Comparison of ENCODE assay signal across 19 cellular contexts in genomic region chr16:80912651-80913050, GRCh38.
DNase-seq lines count a peak whose midpoint lies in the region; ATAC-seq, FAIRE-seq and TF ChIP-seq lines count a peak whose summit lies in the region.
"Had no signal": no experiment of that assay in that cellular context is flagged by ENCODE, and none has a peak within 500 bp of the region (broad histone marks: within the 10 kb centered on the region; RNA-seq: fewer than 3 reads in every experiment).

No MANE protein-coding gene starts in this region.

- H3K79me2 ChIP-seq in HepG2 (ENCODE audit: insufficient read depth, low read length) (no peaks in the 10 kb centered on the region), keratinocyte (ENCODE audit: control insufficient read depth, insufficient read depth, low read length) (no peaks in the 10 kb centered on the region), trophoblast cell (ENCODE audit: control insufficient read depth, insufficient read depth, low read length, poor library complexity) (no peaks in the 10 kb centered on the region)

- no peak overlapping the region for H2BK12ac ChIP-seq in trophoblast cell (ENCODE audit: low read length)

- no peak overlapping the region for H3K4ac ChIP-seq in trophoblast cell (ENCODE audit: low read depth, low read length)

- in situ Hi-C loops in HepG2 (cut with HindIII; ENCODE audit: extremely low pct_ligation_motif_present, low pct_unique_long_range_greater_than_20kb) = no loop called here

- no peak for DNase-seq in HepG2 (ENCODE audit: low spot score)
- no peak for DNase-seq in right lobe of liver
- no peak for DNase-seq in keratinocyte (ENCODE audit: low read depth, low spot score)
- DNase-seq in trophoblast cell = peak; percentile 40 to 55
- DNase-seq in HEK293T (ENCODE audit: extremely low spot score) = no peak
- DNase-seq in activated naive CD8-positive, alpha-beta T cell treated with anti-CD3 and anti-CD28 coated beads, Interleukin-2, amount 50 U/mL, for 24 hours = no peak
- DNase-seq: Caco-2; CD4-positive, CD25-positive, alpha-beta regulatory T cell; CD8-positive, alpha-beta T cell; DMS 273 treated with DMSO at 0.1 percent for 48 hours; DMS79 treated with DMSO at 0.1 percent for 48 hours; GF-D8; H9; HFFc6 had no signal

- TF ChIP-seq CTCF in HepG2 (CRISPR knock-in tag; IDR thresholded peaks at IDR 0.05) = no peak
- no peak for TF ChIP-seq CTCF in right lobe of liver (IDR thresholded peaks at IDR 0.05)
- TF ChIP-seq CTCF in keratinocyte (optimal IDR thresholded peaks at IDR 0.05 in 1 of 3, IDR thresholded peaks at IDR 0.05 in 1 of 3, conservative IDR thresholded peaks at IDR 0.05 in 1 of 3; ENCODE audit: extremely low read depth in 1 of 3, insufficient read depth in 2 of 3, low read length in 3 of 3) = no peak

- H3K18ac ChIP-seq in trophoblast cell (ENCODE audit: low read length) = no peak overlapping the region

- no peak overlapping the region for H3K27ac Mint-ChIP-seq in activated naive CD8-positive, alpha-beta T cell treated with anti-CD3 and anti-CD28 coated beads, Interleukin-2, amount 50 U/mL, for 24 hours
- H3K27ac Mint-ChIP-seq: CD4-positive, CD25-positive, alpha-beta regulatory T cell; CD8-positive, alpha-beta T cell; GM23338; H9; HFFc6 had no signal

- no peaks in the 10 kb centered on the region for H3K27me3 ChIP-seq in HepG2 (ENCODE audit: control insufficient read depth in 1 of 2, insufficient read depth in 2 of 2, low read length in 2 of 2)
- no peaks in the 10 kb centered on the region for H3K27me3 ChIP-seq in right lobe of liver
- H3K27me3 ChIP-seq in keratinocyte (ENCODE audit: control insufficient read depth, extremely low read depth, insufficient read depth, low read length) = peaks cover 3% of the 10 kb centered on the region
- H3K27me3 ChIP-seq in trophoblast cell (ENCODE audit: insufficient read depth, low read length) = no peaks in the 10 kb centered on the region

- POLR2A ChIA-PET in HepG2 (lab: Yijun Ruan, JAX) = no interaction called here
- POLR2A ChIA-PET in HEK293T (lab: Yijun Ruan, JAX) = no interaction called here

- H3K4me3 ChIP-seq in HepG2 (replicated peaks in 1 of 3; ENCODE audit: insufficient read depth in 1 of 3, low read depth in 2 of 3, low read length in 3 of 3) (no peak overlapping the region), right lobe of liver (no peak overlapping the region), keratinocyte (ENCODE audit: control insufficient read depth in 2 of 3, extremely low read depth in 1 of 3, insufficient read depth in 2 of 3, low read depth in 1 of 3, low read length in 3 of 3) (no peak overlapping the region), trophoblast cell (ENCODE audit: low read depth, low read length) (no peak overlapping the region)
- H3K4me3 ChIP-seq: GM23338 had no signal

- peaks cover 8% of the 10 kb centered on the region; the same call in 1 of the 2 replicates for H3K9me3 ChIP-seq in HepG2 (ENCODE audit: low read length)
- H3K9me3 ChIP-seq in right lobe of liver = peaks cover 0 to 4% (median 0%) of the 10 kb centered on the region in 4 donors
- peaks cover 2% of the 10 kb centered on the region for H3K9me3 ChIP-seq in keratinocyte (ENCODE audit: control insufficient read depth, low read depth, low read length)
- no peaks in the 10 kb centered on the region for H3K9me3 ChIP-seq in trophoblast cell (ENCODE audit: insufficient read depth, low read depth, low read length)

- H3K4me1 Mint-ChIP-seq in activated naive CD8-positive, alpha-beta T cell treated with anti-CD3 and anti-CD28 coated beads, Interleukin-2, amount 50 U/mL, for 24 hours = no peaks in the 10 kb centered on the region
- H3K4me1 Mint-ChIP-seq: CD4-positive, CD25-positive, alpha-beta regulatory T cell had no signal

- H2BK120ac ChIP-seq in trophoblast cell (ENCODE audit: insufficient read depth, low read length, poor library complexity) = no peak overlapping the region

- H3K9ac ChIP-seq in HepG2 (ENCODE audit: insufficient read depth, low read depth, low read length) (no peak overlapping the region), keratinocyte (ENCODE audit: control insufficient read depth, extremely low read depth, insufficient read depth, low read length) (no peak overlapping the region), trophoblast cell (ENCODE audit: low read length) (no peak overlapping the region)

- H2BK5ac ChIP-seq in trophoblast cell (ENCODE audit: low read depth, low read length, poor library complexity) = no peak overlapping the region

- no peak overlapping the region for H2AFZ ChIP-seq in HepG2 (ENCODE audit: low read length)
- H2AFZ ChIP-seq in keratinocyte (ENCODE audit: control insufficient read depth, low read length) = no peak overlapping the region
- H2AFZ ChIP-seq in trophoblast cell (ENCODE audit: insufficient read depth, low read length, poor library complexity) = no peak overlapping the region
- H2AFZ ChIP-seq: GM23338 had no signal

- no peak overlapping the region for H4K8ac ChIP-seq in trophoblast cell (ENCODE audit: low read depth, low read length)

- TF ChIP-seq POLR2A in HepG2 (IDR thresholded peaks at IDR 0.05; ENCODE audit: insufficient read depth in 1 of 2, low read depth in 2 of 2, low read length in 2 of 2) (no peak), right lobe of liver (IDR thresholded peaks at IDR 0.05) (no peak)

- H3K4me2 ChIP-seq in HepG2 (ENCODE audit: low read depth, low read length) (no peak overlapping the region), keratinocyte (ENCODE audit: control insufficient read depth, extremely low read depth, insufficient read depth, low read depth, low read length) (no peak overlapping the region), trophoblast cell (ENCODE audit: low read length) (no peak overlapping the region)
- H3K4me2 ChIP-seq: GM23338 had no signal

- no peak overlapping the region for H3K14ac ChIP-seq in trophoblast cell (ENCODE audit: low read length)

- intact Hi-C loops in HepG2 (cut with micrococcal nuclease; ENCODE audit: unreplicated experiment) (no loop called here), right lobe of liver (cut with DNase I) (no loop called here)

- no peak overlapping the region for H2AK5ac ChIP-seq in trophoblast cell (ENCODE audit: low read length)

- no peaks in the 10 kb centered on the region for H3K9me3 Mint-ChIP-seq in activated naive CD8-positive, alpha-beta T cell treated with anti-CD3 and anti-CD28 coated beads, Interleukin-2, amount 50 U/mL, for 24 hours

- FAIRE-seq in HepG2 (lab: Jason Lieb, UNC) (peak; percentile 18), keratinocyte (lab: Jason Lieb, UNC) (peak; percentile 77)
- FAIRE-seq: GM12891, GM18507 had no signal

- H3K4me1 ChIP-seq in HepG2 (ENCODE audit: insufficient read depth, low read length) = peaks cover 60% of the 10 kb centered on the region
- no peaks in the 10 kb centered on the region for H3K4me1 ChIP-seq in right lobe of liver
- H3K4me1 ChIP-seq in keratinocyte (ENCODE audit: control insufficient read depth, extremely low read depth, insufficient read depth, low read length) = no peaks in the 10 kb centered on the region
- no peaks in the 10 kb centered on the region for H3K4me1 ChIP-seq in trophoblast cell (ENCODE audit: control insufficient read depth in 1 of 2, insufficient read depth in 2 of 2, low read length in 2 of 2)

- ATAC-seq in HepG2 (no peak), right lobe of liver (no peak)
- ATAC-seq in activated naive CD8-positive, alpha-beta T cell treated with anti-CD3 and anti-CD28 coated beads, Interleukin-2, amount 50 U/mL, for 24 hours = no peak
- ATAC-seq: CD8-positive, alpha-beta T cell; GM23338; HCT116 had no signal

- no peak overlapping the region for H3K23ac ChIP-seq in trophoblast cell (ENCODE audit: low read length)

- H3K27me3 Mint-ChIP-seq in activated naive CD8-positive, alpha-beta T cell treated with anti-CD3 and anti-CD28 coated beads, Interleukin-2, amount 50 U/mL, for 24 hours = peaks cover 3% of the 10 kb centered on the region

- no peak for TF ChIP-seq RAD21 in HepG2 (CRISPR knock-in tag; IDR thresholded peaks at IDR 0.05)

- H4K91ac ChIP-seq in trophoblast cell (ENCODE audit: low read depth, low read length) = no peak overlapping the region

- no peaks in the 10 kb centered on the region for H3K9me1 ChIP-seq in keratinocyte (ENCODE audit: control insufficient read depth, extremely low read depth, insufficient read depth, low read length)

- dilution Hi-C loops in keratinocyte (cut with MboI; ENCODE audit: extremely low pct_ligation_motif_present, low sequenced_read_pairs) = no loop called here

- CTCF ChIA-PET in HepG2 (lab: Yijun Ruan, JAX; ENCODE audit: low intra/inter-chr PET ratio, low total read pairs) (no interaction called here), HEK293T (lab: Yijun Ruan, JAX) (no interaction called here)

- H3K79me1 ChIP-seq in trophoblast cell (ENCODE audit: low read length) = no peaks in the 10 kb centered on the region

- H3K36me3 ChIP-seq in HepG2 (replicated peaks in 1 of 2; ENCODE audit: control insufficient read depth in 1 of 2, insufficient read depth in 2 of 2, low read length in 2 of 2) (no peaks in the 10 kb centered on the region), right lobe of liver (no peaks in the 10 kb centered on the region), keratinocyte (ENCODE audit: control insufficient read depth in 2 of 2, extremely low read depth in 1 of 2, insufficient read depth in 2 of 2, low read length in 2 of 2) (no peaks in the 10 kb centered on the region), trophoblast cell (ENCODE audit: control insufficient read depth in 1 of 2, insufficient read depth in 2 of 2, low read length in 2 of 2) (no peaks in the 10 kb centered on the region)

- H4K20me1 ChIP-seq in HepG2 (ENCODE audit: insufficient read depth, low read length) (no peaks in the 10 kb centered on the region), keratinocyte (ENCODE audit: control insufficient read depth, extremely low read depth, insufficient read depth, low read length) (no peaks in the 10 kb centered on the region)

- no peaks in the 10 kb centered on the region for H3K36me3 Mint-ChIP-seq in activated naive CD8-positive, alpha-beta T cell treated with anti-CD3 and anti-CD28 coated beads, Interleukin-2, amount 50 U/mL, for 24 hours (ENCODE audit: low read depth)
- H3K36me3 Mint-ChIP-seq: CD4-positive, CD25-positive, alpha-beta regulatory T cell; CD8-positive, alpha-beta T cell had no signal

- no peak for TF ChIP-seq EP300 in HepG2 (IDR thresholded peaks at IDR 0.05; ENCODE audit: low read depth in 2 of 2, low read length in 2 of 2)
- no peak for TF ChIP-seq EP300 in HepG2 (CRISPR knock-in tag; IDR thresholded peaks at IDR 0.05; ENCODE audit: borderline replicate concordance)

- H3K27ac ChIP-seq in HepG2 (ENCODE audit: extremely low read length, insufficient read depth, low read length) (no peak overlapping the region), right lobe of liver (no peak overlapping the region), keratinocyte (ENCODE audit: control insufficient read depth, insufficient read depth, low read length) (no peak overlapping the region), trophoblast cell (ENCODE audit: low read depth, low read length) (no peak overlapping the region)
- H3K27ac ChIP-seq: C4-2B had no signal

- 71% methylated on average over 4 of the region's 4 CpGs for WGBS in HepG2 (ENCODE audit: low lambda C conversion rate)
- WGBS in right lobe of liver (ENCODE audit: insufficient coverage, low coverage, low lambda C conversion rate, missing lambda C conversion rate) = 68% methylated on average over 4 of the region's 4 CpGs
- no CpG with 5 or more reads among the region's 4 CpGs for WGBS in trophoblast cell (ENCODE audit: extremely low coverage, insufficient coverage, insufficient read length)

- no TSS peak for BruUV-seq in HepG2 (replicated peaks; lab: Mats Ljungman, UMichigan)

- no peak overlapping the region for H4K12ac ChIP-seq in trophoblast cell (ENCODE audit: low read depth, low read length)

- no peak overlapping the region for H3K4me3 Mint-ChIP-seq in activated naive CD8-positive, alpha-beta T cell treated with anti-CD3 and anti-CD28 coated beads, Interleukin-2, amount 50 U/mL, for 24 hours
- H3K4me3 Mint-ChIP-seq: CD4-positive, CD25-positive, alpha-beta regulatory T cell; CD8-positive, alpha-beta T cell; GM23338; H9; HFFc6 had no signal

Comparison
In these comparisons a context has a peak if more than half of its experiments do, and no peak if none do; other contexts are left out.
1. DNase-seq: peak in trophoblast cell (2 of 2); none in HepG2 (single experiment), right lobe of liver (0 of 3), keratinocyte (single experiment), HEK293T (single experiment) and activated naive CD8-positive, alpha-beta T cell treated with anti-CD3 and anti-CD28 coated beads, Interleukin-2, amount 50 U/mL, for 24 hours (single experiment).